30 cellular contexts compared by ENCODE assay signal in genomic region chr4:1489639-1489995, GRCh38.
"Had no signal": no experiment of that assay in that cellular context is flagged by ENCODE, and none has a peak within 500 bp of the region (broad histone marks: within the 10 kb centered on the region; RNA-seq: fewer than 3 reads in every experiment).

No MANE protein-coding gene starts in this region.

- DNase-seq: activated CD4-positive, alpha-beta memory T cell treated with anti-CD3 and anti-CD28 coated beads for 36 hours; activated CD4-positive, alpha-beta T cell treated with anti-CD3 and anti-CD28 coated beads, Interleukin-2, amount 10 ng/mL, durations not matched to agents 24 days and 14 days; activated CD4-positive, CD25-positive, alpha-beta regulatory T cell treated with anti-CD3 and anti-CD28 coated beads, Interleukin-2, amount 50 U/mL, for 72 hours; activated CD8-positive, alpha-beta memory T cell treated with anti-CD3 and anti-CD28 coated beads, Interleukin-2, amount 50 U/mL, for 4 hours; activated naive CD4-positive, alpha-beta T cell; activated naive CD8-positive, alpha-beta T cell treated with anti-CD3 and anti-CD28 coated beads for 36 hours; activated T-cell treated with anti-CD3 and anti-CD28 coated beads, Interleukin-2, amount 50 U/mL, for 1 hour; cerebellar nuclear complex; effector memory CD4-positive, alpha-beta T cell; stimulated activated CD4-positive, alpha-beta T cell treated with anti-CD3 and anti-CD28 coated beads, Interleukin-1b, Interleukin-23, amount 100 ng/mL, for 48 hours; stimulated activated CD4-positive, alpha-beta T cell treated with anti-CD3 and anti-CD28 coated beads, Interleukin-4, amount 100 ng/mL, for 4 hours; stimulated activated CD8-positive, alpha-beta memory T cell treated with anti-CD3 and anti-CD28 coated beads, Interleukin-4, amount 100 ng/mL, for 48 hours; stimulated activated naive CD8-positive, alpha-beta T cell treated with anti-CD3 and anti-CD28 coated beads, Interleukin-15, amount 100 ng/mL, for 72 hours; substantia nigra had no signal

- H3K4me3 Mint-ChIP-seq: activated CD4-positive, alpha-beta memory T cell treated with anti-CD3 and anti-CD28 coated beads for 36 hours; activated CD4-positive, alpha-beta T cell treated with anti-CD3 and anti-CD28 coated beads, Interleukin-2, amount 10 ng/mL, durations not matched to agents 24 days and 14 days; activated naive CD8-positive, alpha-beta T cell treated with anti-CD3 and anti-CD28 coated beads for 36 hours; activated T-helper 17 cell treated with anti-CD3 and anti-CD28 coated beads, Interleukin-2, amount 50 U/mL, for 72 hours; natural killer cell treated with Interleukin-12 subunit alpha and Interleukin-12 subunit beta and Interleukin-15 and Interleukin-18, amount 100 ng/mL, for 72 hours; stimulated activated memory B cell treated with anti-CD40 and anti-IgM and Interleukin-4, amounts not matched to agents 10 μg/mL and 1 μg/mL and 100 μg/mL, for 72 hours; stimulated activated naive CD8-positive, alpha-beta T cell treated with anti-CD3 and anti-CD28 coated beads, Interleukin-15, amount 100 ng/mL, for 72 hours; type B pancreatic cell had no signal

- FAIRE-seq: frontal cortex, keratinocyte had no signal

- H3K4me1 ChIP-seq: adrenal gland, body of pancreas, vagina had no signal

- H3K36me3 ChIP-seq: adrenal gland, vagina had no signal

- H3K27me3 ChIP-seq: vagina had no signal

- H3K4me1 Mint-ChIP-seq: activated CD4-positive, alpha-beta T cell treated with anti-CD3 and anti-CD28 coated beads, Interleukin-2, amount 10 ng/mL, durations not matched to agents 24 days and 14 days; activated naive CD8-positive, alpha-beta T cell treated with anti-CD3 and anti-CD28 coated beads for 36 hours; activated T-helper 17 cell treated with anti-CD3 and anti-CD28 coated beads, Interleukin-2, amount 50 U/mL, for 72 hours; stimulated activated memory B cell treated with anti-CD40 and anti-IgM and Interleukin-4, amounts not matched to agents 10 μg/mL and 1 μg/mL and 100 μg/mL, for 72 hours; stimulated activated naive CD8-positive, alpha-beta T cell treated with anti-CD3 and anti-CD28 coated beads, Interleukin-15, amount 100 ng/mL, for 72 hours had no signal

- ATAC-seq: activated T-helper 17 cell treated with anti-CD3 and anti-CD28 coated beads, Interleukin-2, amount 50 U/mL, for 72 hours; body of pancreas; left lobe of liver; mucosa of descending colon; natural killer cell treated with Interleukin-12 subunit alpha and Interleukin-12 subunit beta and Interleukin-15 and Interleukin-18, amount 100 ng/mL, for 72 hours; stimulated activated memory B cell treated with anti-CD40 and anti-IgM and Interleukin-4, amounts not matched to agents 10 μg/mL and 1 μg/mL and 100 μg/mL, for 72 hours; stimulated activated naive CD8-positive, alpha-beta T cell treated with anti-CD3 and anti-CD28 coated beads, Interleukin-15, amount 100 ng/mL, for 72 hours had no signal

- H3K27me3 Mint-ChIP-seq: activated CD4-positive, alpha-beta T cell treated with anti-CD3 and anti-CD28 coated beads, Interleukin-2, amount 10 ng/mL, durations not matched to agents 24 days and 14 days had no signal

- H3K4me3 ChIP-seq: adrenal gland, body of pancreas, coronary artery, dorsolateral prefrontal cortex, hepatocyte, mucosa of descending colon, smooth muscle cell, vagina had no signal

- H3K27ac ChIP-seq: adrenal gland, body of pancreas, coronary artery, dorsolateral prefrontal cortex, hepatocyte, vagina, VCaP had no signal
